In genomic region chr2:42296226-42296625, GRCh38 we compare ENCODE assay signal across 11 cellular contexts.
DNase-seq lines count a peak whose midpoint lies in the region; ATAC-seq lines count a peak whose summit lies in the region.
"Had no signal": no experiment of that assay in that cellular context is flagged by ENCODE, and none has a peak within 500 bp of the region (broad histone marks: within the 10 kb centered on the region; RNA-seq: fewer than 3 reads in every experiment).

No MANE protein-coding gene starts in this region.

- no peak for ATAC-seq in activated T-cell treated with anti-CD3 and anti-CD28 coated beads, Interleukin-2, amount 50 U/mL, for 72 hours (replicated peaks in 1 of 2)
- no peak for ATAC-seq in activated T-cell treated with anti-CD3 and anti-CD28 coated beads, Interleukin-2, amount 50 U/mL, for 4 hours
- ATAC-seq in GM21786 (IDR thresholded peaks at IDR 0.05; ENCODE audit: unreplicated experiment) (peak; percentile 81), HG03575 (IDR thresholded peaks at IDR 0.05; ENCODE audit: extremely low read depth, insufficient number of reproducible peaks, low FRiP score, unreplicated experiment) (peak; percentile 45), HG03135 (IDR thresholded peaks at IDR 0.05; ENCODE audit: unreplicated experiment) (no peak)
- peak; percentile 12 for ATAC-seq in stimulated activated effector memory CD8-positive, alpha-beta T cell treated with anti-CD3 and anti-CD28 coated beads, Interleukin-12 subunit alpha, Interleukin-12 subunit beta, amount 100 ng/mL, for 72 hours

- no peaks in the 10 kb centered on the region for H3K9me3 Mint-ChIP-seq in activated T-cell treated with anti-CD3 and anti-CD28 coated beads, Interleukin-2, amount 50 U/mL, for 72 hours
- H3K9me3 Mint-ChIP-seq in activated T-cell treated with anti-CD3 and anti-CD28 coated beads, Interleukin-2, amount 50 U/mL, for 4 hours: no peaks in the 10 kb centered on the region
- no peaks in the 10 kb centered on the region for H3K9me3 Mint-ChIP-seq in stimulated activated effector memory CD8-positive, alpha-beta T cell treated with anti-CD3 and anti-CD28 coated beads, Interleukin-12 subunit alpha, Interleukin-12 subunit beta, amount 100 ng/mL, for 72 hours

- DNase-seq in activated T-cell treated with anti-CD3 and anti-CD28 coated beads, Interleukin-2, amount 50 U/mL, for 72 hours: no peak
- no peak for DNase-seq in activated T-cell treated with anti-CD3 and anti-CD28 coated beads, Interleukin-2, amount 50 U/mL, for 4 hours
- no peak for DNase-seq in stimulated activated effector memory CD8-positive, alpha-beta T cell treated with anti-CD3 and anti-CD28 coated beads, Interleukin-12 subunit alpha, Interleukin-12 subunit beta, amount 100 ng/mL, for 72 hours (ENCODE audit: low spot score in 2 of 2)
- DNase-seq in nucleus accumbens (lab: John Stamatoyannopoulos, UW) (no peak), NCI-H2196 (lab: John Stamatoyannopoulos, UW; ENCODE audit: unreplicated experiment) (no peak)
- DNase-seq: dermis blood vessel endothelial cell, NCI-H2171, SK-N-SH had no signal

- no peaks in the 10 kb centered on the region for H3K27me3 Mint-ChIP-seq in activated T-cell treated with anti-CD3 and anti-CD28 coated beads, Interleukin-2, amount 50 U/mL, for 72 hours (ENCODE audit: low read depth)
- no peaks in the 10 kb centered on the region for H3K27me3 Mint-ChIP-seq in activated T-cell treated with anti-CD3 and anti-CD28 coated beads, Interleukin-2, amount 50 U/mL, for 4 hours (ENCODE audit: low read depth)

- peaks cover 44% of the 10 kb centered on the region for H3K4me1 Mint-ChIP-seq in activated T-cell treated with anti-CD3 and anti-CD28 coated beads, Interleukin-2, amount 50 U/mL, for 72 hours (ENCODE audit: low read depth)
- H3K4me1 Mint-ChIP-seq in activated T-cell treated with anti-CD3 and anti-CD28 coated beads, Interleukin-2, amount 50 U/mL, for 4 hours (ENCODE audit: low read depth): peaks cover 63% of the 10 kb centered on the region
- H3K4me1 Mint-ChIP-seq in stimulated activated effector memory CD8-positive, alpha-beta T cell treated with anti-CD3 and anti-CD28 coated beads, Interleukin-12 subunit alpha, Interleukin-12 subunit beta, amount 100 ng/mL, for 72 hours: peaks cover 48% of the 10 kb centered on the region

- peak overlapping the region in 1 of 2 donors; percentile 7 for H3K4me3 Mint-ChIP-seq in activated T-cell treated with anti-CD3 and anti-CD28 coated beads, Interleukin-2, amount 50 U/mL, for 72 hours
- H3K4me3 Mint-ChIP-seq in activated T-cell treated with anti-CD3 and anti-CD28 coated beads, Interleukin-2, amount 50 U/mL, for 4 hours: no peak overlapping the region
- H3K4me3 Mint-ChIP-seq in stimulated activated effector memory CD8-positive, alpha-beta T cell treated with anti-CD3 and anti-CD28 coated beads, Interleukin-12 subunit alpha, Interleukin-12 subunit beta, amount 100 ng/mL, for 72 hours: no peak overlapping the region

- peak overlapping the region; percentile 38 for H3K27ac Mint-ChIP-seq in activated T-cell treated with anti-CD3 and anti-CD28 coated beads, Interleukin-2, amount 50 U/mL, for 72 hours
- peak overlapping the region; percentile 85 for H3K27ac Mint-ChIP-seq in stimulated activated effector memory CD8-positive, alpha-beta T cell treated with anti-CD3 and anti-CD28 coated beads, Interleukin-12 subunit alpha, Interleukin-12 subunit beta, amount 100 ng/mL, for 72 hours

- peaks cover 18 to 45% of the 10 kb centered on the region in 2 donors for H3K36me3 Mint-ChIP-seq in activated T-cell treated with anti-CD3 and anti-CD28 coated beads, Interleukin-2, amount 50 U/mL, for 72 hours (ENCODE audit: insufficient read depth in 2 of 2)
- H3K36me3 Mint-ChIP-seq in activated T-cell treated with anti-CD3 and anti-CD28 coated beads, Interleukin-2, amount 50 U/mL, for 4 hours (ENCODE audit: insufficient read depth): peaks cover 65% of the 10 kb centered on the region
- H3K36me3 Mint-ChIP-seq in stimulated activated effector memory CD8-positive, alpha-beta T cell treated with anti-CD3 and anti-CD28 coated beads, Interleukin-12 subunit alpha, Interleukin-12 subunit beta, amount 100 ng/mL, for 72 hours: peaks cover 97% of the 10 kb centered on the region

Comparison
In these comparisons a context has a peak if more than half of its experiments do, and no peak if none do; other contexts are left out.
1. ATAC-seq: peak in GM21786 (single experiment), HG03575 (single experiment) and stimulated activated effector memory CD8-positive, alpha-beta T cell treated with anti-CD3 and anti-CD28 coated beads, Interleukin-12 subunit alpha, Interleukin-12 subunit beta, amount 100 ng/mL, for 72 hours (single experiment); none in activated T-cell treated with anti-CD3 and anti-CD28 coated beads, Interleukin-2, amount 50 U/mL, for 72 hours (0 of 2), activated T-cell treated with anti-CD3 and anti-CD28 coated beads, Interleukin-2, amount 50 U/mL, for 4 hours (0 of 2) and HG03135 (single experiment).